28 cellular contexts compared by ENCODE assay signal in the genomic region with DNA sequence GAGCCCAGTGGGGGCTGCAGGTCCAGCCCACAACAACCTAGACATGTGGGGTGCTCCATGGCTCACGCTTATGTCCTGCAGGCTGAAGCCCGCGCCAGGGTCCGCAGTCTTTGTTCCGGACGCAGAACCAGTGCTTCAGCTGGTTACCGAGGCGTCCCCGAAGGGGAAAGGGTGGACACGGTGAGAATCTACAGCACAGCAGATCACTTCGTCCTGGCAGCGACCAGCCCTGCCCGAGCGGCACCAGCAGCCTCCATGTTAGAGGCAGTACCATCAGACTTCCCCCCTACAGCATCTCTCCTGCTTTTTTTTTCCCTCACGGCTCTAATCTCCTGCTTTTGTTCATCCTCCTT.
"Had no signal": no experiment of that assay in that cellular context is flagged by ENCODE, and none has a peak within 500 bp of the region (broad histone marks: within the 10 kb centered on the region; RNA-seq: fewer than 3 reads in every experiment).

No MANE protein-coding gene starts in this region.

- H3K27ac Mint-ChIP-seq: endodermal cell; naive thymus-derived CD4-positive, alpha-beta T cell; nephron; neural progenitor cell; stimulated activated memory B cell treated with anti-CD40 and anti-IgM and Interleukin-4, amounts not matched to agents 10 μg/mL and 1 μg/mL and 100 μg/mL, for 72 hours had no signal

- H3K36me3 Mint-ChIP-seq: naive thymus-derived CD4-positive, alpha-beta T cell; neural progenitor cell; stimulated activated memory B cell treated with anti-CD40 and anti-IgM and Interleukin-4, amounts not matched to agents 10 μg/mL and 1 μg/mL and 100 μg/mL, for 72 hours had no signal

- H3K27me3 Mint-ChIP-seq: naive thymus-derived CD4-positive, alpha-beta T cell; stimulated activated memory B cell treated with anti-CD40 and anti-IgM and Interleukin-4, amounts not matched to agents 10 μg/mL and 1 μg/mL and 100 μg/mL, for 72 hours had no signal

- H3K4me2 ChIP-seq: hepatocyte, neural progenitor cell had no signal

- DNase-seq: dorsolateral prefrontal cortex; effector CD4-positive, alpha-beta T cell; endodermal cell; foreskin keratinocyte; heart left ventricle; kidney glomerular epithelial cell; left colon; left ventricle myocardium inferior; mesenchymal stem cell; midbrain; naive thymus-derived CD4-positive, alpha-beta T cell; psoas muscle; sigmoid colon; stimulated activated CD4-positive, alpha-beta T cell treated with anti-CD3 and anti-CD28 coated beads, Interleukin-4, amount 100 ng/mL, for 4 hours; stimulated activated naive CD8-positive, alpha-beta T cell treated with anti-CD3 and anti-CD28 coated beads, Interleukin-15, Interleukin-2, amounts not matched to agents 100 U/mL and 50 U/mL, for 24 hours; substantia nigra; testis; tibial artery; uterus had no signal

- H3K4me1 Mint-ChIP-seq: endodermal cell; naive thymus-derived CD4-positive, alpha-beta T cell; nephron; neural progenitor cell; stimulated activated memory B cell treated with anti-CD40 and anti-IgM and Interleukin-4, amounts not matched to agents 10 μg/mL and 1 μg/mL and 100 μg/mL, for 72 hours had no signal

- H3K9me3 Mint-ChIP-seq: stimulated activated memory B cell treated with anti-CD40 and anti-IgM and Interleukin-4, amounts not matched to agents 10 μg/mL and 1 μg/mL and 100 μg/mL, for 72 hours had no signal

- H2AFZ ChIP-seq: hepatocyte, neural progenitor cell had no signal

- H3K27ac ChIP-seq: dorsolateral prefrontal cortex, epithelial cell of prostate, foreskin keratinocyte, gastroesophageal sphincter, heart left ventricle, hepatocyte, left ventricle myocardium inferior, neural progenitor cell, psoas muscle, sigmoid colon, testis, tibial artery, upper lobe of left lung, uterus had no signal

- H3K4me3 ChIP-seq: dorsolateral prefrontal cortex, gastroesophageal sphincter, heart left ventricle, hepatocyte, left ventricle myocardium inferior, neural progenitor cell, psoas muscle, sigmoid colon, tibial artery, upper lobe of left lung, uterus had no signal

- H3K79me2 ChIP-seq: hepatocyte had no signal

- H3K27me3 ChIP-seq: foreskin keratinocyte, gastroesophageal sphincter, hepatocyte, neural progenitor cell, sigmoid colon, testis, tibial artery, upper lobe of left lung, uterus had no signal

- H3K4me1 ChIP-seq: foreskin keratinocyte, gastroesophageal sphincter, heart left ventricle, left ventricle myocardium inferior, neural progenitor cell, psoas muscle, sigmoid colon, testis, tibial artery, upper lobe of left lung, uterus had no signal

- H3K4me3 Mint-ChIP-seq: endodermal cell; naive thymus-derived CD4-positive, alpha-beta T cell; nephron; neural progenitor cell; stimulated activated memory B cell treated with anti-CD40 and anti-IgM and Interleukin-4, amounts not matched to agents 10 μg/mL and 1 μg/mL and 100 μg/mL, for 72 hours had no signal

- H3K9me3 ChIP-seq: left ventricle myocardium inferior, psoas muscle, testis, uterus had no signal

- H3K9ac ChIP-seq: neural progenitor cell had no signal

- ATAC-seq: esophagus mucosa; foreskin keratinocyte; gastroesophageal sphincter; heart left ventricle; left colon; naive thymus-derived CD4-positive, alpha-beta T cell; psoas muscle; right cardiac atrium; stimulated activated memory B cell treated with anti-CD40 and anti-IgM and Interleukin-4, amounts not matched to agents 10 μg/mL and 1 μg/mL and 100 μg/mL, for 72 hours; stimulated activated naive CD8-positive, alpha-beta T cell treated with anti-CD3 and anti-CD28 coated beads, Interleukin-15, Interleukin-2, amounts not matched to agents 100 U/mL and 50 U/mL, for 24 hours had no signal

- H3K36me3 ChIP-seq: gastroesophageal sphincter, heart left ventricle, left ventricle myocardium inferior, neural progenitor cell, sigmoid colon, tibial artery, upper lobe of left lung, uterus had no signal
